Comparison of ENCODE assay signal across 10 cellular contexts in the genomic region with DNA sequence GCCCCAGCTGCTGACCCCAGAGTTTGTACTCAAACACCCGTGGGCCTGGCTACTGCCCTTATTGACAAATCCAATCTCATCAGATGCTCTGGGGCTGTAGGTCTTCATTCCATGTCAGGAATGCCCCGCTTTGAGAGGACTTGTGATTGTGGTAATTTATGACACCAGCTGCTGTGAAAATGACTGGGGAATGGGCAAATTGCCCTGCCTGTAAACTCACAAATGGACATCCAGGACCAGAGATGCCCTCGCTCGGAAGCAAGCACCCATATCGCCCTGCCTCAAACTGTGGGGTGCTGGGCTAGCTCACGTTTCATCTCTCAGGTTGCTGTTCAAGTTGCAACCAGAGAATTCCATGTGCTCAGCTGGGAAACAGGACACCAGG.
DNase-seq lines count a peak whose midpoint lies in the region; ATAC-seq and TF ChIP-seq lines count a peak whose summit lies in the region.
"Had no signal": no experiment of that assay in that cellular context is flagged by ENCODE, and none has a peak within 500 bp of the region (broad histone marks: within the 10 kb centered on the region; RNA-seq: fewer than 3 reads in every experiment).

No MANE protein-coding gene starts in this region.

- no peaks in the 10 kb centered on the region for H3K9me3 Mint-ChIP-seq in activated CD8-positive, alpha-beta T cell treated with anti-CD3 and anti-CD28 coated beads, Interleukin-2, amount 10 ng/mL, durations not matched to agents 7 days and 5 days (ENCODE audit: insufficient read depth)
- H3K9me3 Mint-ChIP-seq in activated CD8-positive, alpha-beta T cell treated with anti-CD3 and anti-CD28 coated beads for 36 hours = no peaks in the 10 kb centered on the region
- H3K9me3 Mint-ChIP-seq in activated B cell treated with CpG ODN at 0.5 μM for 24 hours = no peaks in the 10 kb centered on the region
- no peaks in the 10 kb centered on the region for H3K9me3 Mint-ChIP-seq in osteocyte (ENCODE audit: unreplicated experiment)

- H3K4me3 Mint-ChIP-seq in activated CD8-positive, alpha-beta T cell treated with anti-CD3 and anti-CD28 coated beads, Interleukin-2, amount 10 ng/mL, durations not matched to agents 7 days and 5 days = no peak overlapping the region
- no peak overlapping the region for H3K4me3 Mint-ChIP-seq in activated CD8-positive, alpha-beta T cell treated with anti-CD3 and anti-CD28 coated beads for 36 hours
- H3K4me3 Mint-ChIP-seq in activated B cell treated with CpG ODN at 0.5 μM for 24 hours (peak overlapping the region; percentile 64), osteocyte (ENCODE audit: unreplicated experiment) (no peak overlapping the region)

- TF ChIP-seq CTCF in activated CD8-positive, alpha-beta T cell treated with anti-CD3 and anti-CD28 coated beads for 36 hours (IDR thresholded peaks at IDR 0.05) = no peak
- TF ChIP-seq CTCF in activated B cell treated with CpG ODN at 0.5 μM for 24 hours (IDR thresholded peaks at IDR 0.05) (no peak), osteocyte (IDR thresholded peaks at IDR 0.05) (no peak)

- H3K4me3 ChIP-seq in skin epidermis = no peak overlapping the region
- H3K4me3 ChIP-seq: sigmoid colon had no signal

- peak overlapping the region in 17 of 21 experiments; percentile 20 to 80 (median 71) for H3K27ac ChIP-seq in skin epidermis

- no peak for ATAC-seq in activated CD8-positive, alpha-beta T cell treated with anti-CD3 and anti-CD28 coated beads, Interleukin-2, amount 10 ng/mL, durations not matched to agents 7 days and 5 days
- no peak for ATAC-seq in activated CD8-positive, alpha-beta T cell treated with anti-CD3 and anti-CD28 coated beads for 36 hours
- ATAC-seq in HG02571 (IDR thresholded peaks at IDR 0.05; ENCODE audit: unreplicated experiment) (peak; percentile 4), activated B cell treated with CpG ODN at 0.5 μM for 24 hours (ENCODE audit: low read depth) (no peak), HG03139 (IDR thresholded peaks at IDR 0.05; ENCODE audit: unreplicated experiment) (no peak)

- DNase-seq in activated CD8-positive, alpha-beta T cell treated with anti-CD3 and anti-CD28 coated beads, Interleukin-2, amount 10 ng/mL, durations not matched to agents 7 days and 5 days = no peak
- DNase-seq in activated CD8-positive, alpha-beta T cell treated with anti-CD3 and anti-CD28 coated beads for 36 hours = no peak
- DNase-seq in activated B cell treated with CpG ODN at 0.5 μM for 24 hours = no peak
- no peak for DNase-seq in Kasumi-1 (lab: John Stamatoyannopoulos, UW)
- DNase-seq in osteocyte (ENCODE audit: extremely low spot score, unreplicated experiment) = no peak
- DNase-seq: activated CD4-positive, alpha-beta T cell treated with anti-CD3 and anti-CD28 coated beads, Interleukin-2, amount 50 U/mL, for 48 hours had no signal

- H3K4me1 Mint-ChIP-seq in activated CD8-positive, alpha-beta T cell treated with anti-CD3 and anti-CD28 coated beads, Interleukin-2, amount 10 ng/mL, durations not matched to agents 7 days and 5 days (ENCODE audit: low read depth) = peaks cover 38% of the 10 kb centered on the region
- H3K4me1 Mint-ChIP-seq in activated CD8-positive, alpha-beta T cell treated with anti-CD3 and anti-CD28 coated beads for 36 hours (ENCODE audit: low read depth) = peaks cover 32% of the 10 kb centered on the region
- H3K4me1 Mint-ChIP-seq in activated B cell treated with CpG ODN at 0.5 μM for 24 hours (peaks cover 64% of the 10 kb centered on the region), osteocyte (ENCODE audit: unreplicated experiment) (peaks cover 11% of the 10 kb centered on the region)

- intact Hi-C loops in activated CD8-positive, alpha-beta T cell treated with anti-CD3 and anti-CD28 coated beads for 36 hours (cut with micrococcal nuclease) = no loop called here
- intact Hi-C loops in activated B cell treated with CpG ODN at 0.5 μM for 24 hours (cut with micrococcal nuclease) = loop anchor here (1.0 to 5.0 kb wide), 10 partner anchors 24 to 319 kb away; no protein-coding TSS in a partner anchor

- H3K36me3 Mint-ChIP-seq in activated CD8-positive, alpha-beta T cell treated with anti-CD3 and anti-CD28 coated beads, Interleukin-2, amount 10 ng/mL, durations not matched to agents 7 days and 5 days (ENCODE audit: low read depth) = peaks cover 2% of the 10 kb centered on the region
- no peaks in the 10 kb centered on the region for H3K36me3 Mint-ChIP-seq in activated CD8-positive, alpha-beta T cell treated with anti-CD3 and anti-CD28 coated beads for 36 hours (ENCODE audit: low read depth)
- H3K36me3 Mint-ChIP-seq in activated B cell treated with CpG ODN at 0.5 μM for 24 hours (ENCODE audit: low read depth) (no peaks in the 10 kb centered on the region), osteocyte (ENCODE audit: unreplicated experiment) (no peaks in the 10 kb centered on the region)

- peaks cover 3% of the 10 kb centered on the region for H3K27me3 Mint-ChIP-seq in activated CD8-positive, alpha-beta T cell treated with anti-CD3 and anti-CD28 coated beads, Interleukin-2, amount 10 ng/mL, durations not matched to agents 7 days and 5 days (ENCODE audit: low read depth)
- H3K27me3 Mint-ChIP-seq in activated CD8-positive, alpha-beta T cell treated with anti-CD3 and anti-CD28 coated beads for 36 hours = peaks cover 2% of the 10 kb centered on the region
- H3K27me3 Mint-ChIP-seq in activated B cell treated with CpG ODN at 0.5 μM for 24 hours (no peaks in the 10 kb centered on the region), osteocyte (ENCODE audit: unreplicated experiment) (no peaks in the 10 kb centered on the region)

- POLR2A ChIA-PET in activated CD8-positive, alpha-beta T cell treated with anti-CD3 and anti-CD28 coated beads, Interleukin-2, amount 10 ng/mL, durations not matched to agents 7 days and 5 days (lab: Charles Lee) = interaction anchor here (0.8 to 1.0 kb wide), 2 partner anchors 16 to 23 kb away, joined by 3 read pairs; no protein-coding TSS in a partner anchor
- POLR2A ChIA-PET in activated CD8-positive, alpha-beta T cell treated with anti-CD3 and anti-CD28 coated beads for 36 hours (lab: Charles Lee) = no interaction called here
- POLR2A ChIA-PET in activated B cell treated with CpG ODN at 0.5 μM for 24 hours (lab: Charles Lee) = interaction anchor here (0.7 to 2.1 kb wide), 15 partner anchors 9 to 239 kb away, joined by 3 to 22 read pairs (median 5); a partner anchor contains a TSS

- CTCF ChIA-PET in activated CD8-positive, alpha-beta T cell treated with anti-CD3 and anti-CD28 coated beads, Interleukin-2, amount 10 ng/mL, durations not matched to agents 7 days and 5 days (lab: Charles Lee) = interaction anchor here (0.7 kb wide), 1 partner anchor 11 kb away, joined by 3 read pairs; no protein-coding TSS in a partner anchor
- CTCF ChIA-PET in activated CD8-positive, alpha-beta T cell treated with anti-CD3 and anti-CD28 coated beads for 36 hours (lab: Charles Lee) = interaction anchor here (1.0 to 1.7 kb wide), 3 partner anchors 28 to 238 kb away, joined by 3 read pairs; no protein-coding TSS in a partner anchor
- CTCF ChIA-PET in activated B cell treated with CpG ODN at 0.5 μM for 24 hours (lab: Charles Lee) = interaction anchor here (1.2 to 1.7 kb wide), 3 partner anchors 97 to 249 kb away, joined by 7 to 9 read pairs (median 8); no protein-coding TSS in a partner anchor

- peak overlapping the region; percentile 87 for H3K27ac Mint-ChIP-seq in activated CD8-positive, alpha-beta T cell treated with anti-CD3 and anti-CD28 coated beads, Interleukin-2, amount 10 ng/mL, durations not matched to agents 7 days and 5 days
- H3K27ac Mint-ChIP-seq in activated CD8-positive, alpha-beta T cell treated with anti-CD3 and anti-CD28 coated beads for 36 hours = no peak overlapping the region
- H3K27ac Mint-ChIP-seq in activated B cell treated with CpG ODN at 0.5 μM for 24 hours (peak overlapping the region; percentile 97), osteocyte (ENCODE audit: unreplicated experiment) (no peak overlapping the region)

Comparison
In these comparisons a context has a peak if more than half of its experiments do, and no peak if none do; other contexts are left out.
1. H3K27ac Mint-ChIP-seq: peak in activated CD8-positive, alpha-beta T cell treated with anti-CD3 and anti-CD28 coated beads, Interleukin-2, amount 10 ng/mL, durations not matched to agents 7 days and 5 days (single experiment) and activated B cell treated with CpG ODN at 0.5 μM for 24 hours (single experiment); none in activated CD8-positive, alpha-beta T cell treated with anti-CD3 and anti-CD28 coated beads for 36 hours (single experiment) and osteocyte (single experiment).